In genomic region chr4:154491731-154492249, GRCh38 we compare ENCODE assay signal across 1 cellular context.
A peak's percentile ranks its signal among the peaks of the same experiment; 100 is the strongest.
TF ChIP-seq lines count a peak whose summit lies in the region.

A gene with protein sequence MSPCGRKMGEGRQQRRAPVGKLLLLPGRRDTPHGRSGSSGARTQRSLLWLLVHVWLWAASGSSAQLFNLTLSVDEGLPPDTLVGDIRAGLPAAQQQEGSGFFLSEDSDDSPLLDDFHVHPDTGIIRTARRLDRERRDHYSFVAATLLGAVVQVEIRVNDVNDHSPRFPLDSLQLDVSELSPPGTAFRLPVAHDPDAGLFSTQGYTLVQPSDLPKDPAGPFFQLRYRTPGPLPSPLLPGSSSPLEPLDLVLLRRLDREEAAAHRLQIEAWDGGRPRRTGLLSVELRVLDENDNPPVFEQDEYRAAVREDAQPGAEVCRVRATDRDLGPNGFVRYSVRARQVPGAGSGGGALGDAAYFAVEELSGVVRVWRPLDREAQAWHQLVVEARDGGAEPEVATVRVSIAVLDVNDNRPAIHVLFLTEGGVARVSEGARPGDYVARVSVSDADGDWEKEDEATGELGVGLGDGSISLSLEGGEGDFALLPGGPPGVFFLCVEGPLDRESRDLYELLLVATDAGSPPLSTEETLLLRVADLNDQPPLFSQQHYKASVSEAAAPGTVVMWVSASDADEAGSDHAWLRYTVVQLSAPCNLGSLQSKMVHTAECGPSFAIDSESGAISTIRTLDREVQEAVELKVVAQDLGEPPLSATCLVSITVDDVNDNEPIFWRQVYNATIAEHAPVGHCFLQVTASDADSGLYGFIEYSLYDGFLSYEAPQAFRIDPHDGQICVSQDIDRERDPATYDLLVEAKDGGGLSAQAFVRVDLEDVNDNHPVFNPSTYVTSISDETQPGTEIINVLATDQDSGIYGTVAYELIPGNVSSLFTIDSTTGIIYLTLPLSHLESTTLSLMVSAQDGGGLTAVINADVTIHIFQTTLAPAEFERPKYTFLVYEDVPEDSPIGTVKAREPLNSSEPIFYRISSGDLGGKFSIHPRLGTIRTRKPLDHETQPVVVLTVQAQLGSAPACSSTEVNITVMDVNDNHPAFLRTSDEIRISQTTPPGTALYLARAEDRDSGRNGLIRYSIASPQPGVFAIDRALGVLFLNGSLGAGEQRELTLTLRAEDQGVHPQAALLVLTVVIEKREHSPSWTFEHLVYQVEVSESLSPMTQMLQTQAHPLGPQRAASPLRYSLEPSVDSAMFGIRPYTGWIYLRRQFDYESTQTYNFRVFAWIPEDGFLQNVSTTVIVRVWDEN (N-terminal part only) (minus strand): TSS chr4:154491799. CDS start chr4:154491355, 444 bp downstream.

TF ChIP-seq in K562, 482 proteins besides CTCF, POLR2A, EP300 and RAD21 (continued from another document and continues in another):
- TF ChIP-seq ARID4B (CRISPR knock-in tag; IDR thresholded peaks at IDR 0.05) (no peak), SMARCB1 (IDR thresholded peaks at IDR 0.05; ENCODE audit: insufficient read length, low read depth) (no peak), FOXM1 (IDR thresholded peaks at IDR 0.05; ENCODE audit: low read depth) (no peak), FOXM1 (CRISPR knock-in tag; IDR thresholded peaks at IDR 0.05; ENCODE audit: low read depth) (no peak), VEZF1 (CRISPR knock-in tag; IDR thresholded peaks at IDR 0.05) (peak; percentile 80), BHLHE40 (IDR thresholded peaks at IDR 0.05; ENCODE audit: low read length) (no peak), MCM2 (IDR thresholded peaks at IDR 0.05; ENCODE audit: low read depth) (no peak), RFX1 (IDR thresholded peaks at IDR 0.05) (no peak), CEBPG (CRISPR knock-in tag; IDR thresholded peaks at IDR 0.05) (no peak), CEBPG (tag; conservative IDR thresholded peaks at IDR 0.05 in 1 of 2, IDR thresholded peaks at IDR 0.05 in 1 of 2) (no peak), ASH1L (IDR thresholded peaks at IDR 0.05; ENCODE audit: borderline replicate concordance, low read depth, partially characterized antibody) (no peak), GATA2 (CRISPR knock-in tag; IDR thresholded peaks at IDR 0.05) (no peak), FOXK1 (CRISPR knock-in tag; IDR thresholded peaks at IDR 0.05; ENCODE audit: borderline replicate concordance) (no peak), RCOR1 (IDR thresholded peaks at IDR 0.05; ENCODE audit: borderline replicate concordance in 1 of 2, low read depth in 2 of 2, low read length in 2 of 2) (no peak; a peak in 1 of 4 replicates), HNRNPK (IDR thresholded peaks at IDR 0.05; ENCODE audit: low read depth, low read length, poor library complexity, severe bottlenecking) (peak; percentile 84), PRPF4 (IDR thresholded peaks at IDR 0.05; ENCODE audit: insufficient read depth, low read depth, low read length, poor library complexity, severe bottlenecking) (no peak), CBX1 (IDR thresholded peaks at IDR 0.05; ENCODE audit: low read depth) (no peak), SMAD2 (IDR thresholded peaks at IDR 0.05; ENCODE audit: low read depth, low read length) (no peak), CREM (IDR thresholded peaks at IDR 0.05; ENCODE audit: low read depth) (0 out of 2 replicates have a peak, but pooled peaks have one; percentile 4), RNF2 (IDR thresholded peaks at IDR 0.05) (0 out of 2 replicates have a peak, but pooled peaks have one; percentile 25)
- TF ChIP-seq, protein P1, sequence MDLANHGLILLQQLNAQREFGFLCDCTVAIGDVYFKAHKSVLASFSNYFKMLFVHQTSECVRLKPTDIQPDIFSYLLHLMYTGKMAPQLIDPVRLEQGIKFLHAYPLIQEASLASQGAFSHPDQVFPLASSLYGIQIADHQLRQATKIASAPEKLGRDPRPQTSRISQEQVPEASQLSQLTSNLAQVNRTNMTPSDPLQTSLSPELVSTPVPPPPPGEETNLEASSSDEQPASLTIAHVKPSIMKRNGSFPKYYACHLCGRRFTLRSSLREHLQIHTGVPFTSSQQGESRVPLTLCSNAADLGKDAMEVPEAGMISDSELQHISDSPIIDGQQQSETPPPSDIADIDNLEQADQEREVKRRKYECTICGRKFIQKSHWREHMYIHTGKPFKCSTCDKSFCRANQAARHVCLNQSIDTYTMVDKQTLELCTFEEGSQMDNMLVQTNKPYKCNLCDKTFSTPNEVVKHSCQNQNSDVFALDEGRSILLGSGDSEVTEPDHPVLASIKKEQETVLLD (IDR thresholded peaks at IDR 0.05): no peak
- TF ChIP-seq, protein P2, sequence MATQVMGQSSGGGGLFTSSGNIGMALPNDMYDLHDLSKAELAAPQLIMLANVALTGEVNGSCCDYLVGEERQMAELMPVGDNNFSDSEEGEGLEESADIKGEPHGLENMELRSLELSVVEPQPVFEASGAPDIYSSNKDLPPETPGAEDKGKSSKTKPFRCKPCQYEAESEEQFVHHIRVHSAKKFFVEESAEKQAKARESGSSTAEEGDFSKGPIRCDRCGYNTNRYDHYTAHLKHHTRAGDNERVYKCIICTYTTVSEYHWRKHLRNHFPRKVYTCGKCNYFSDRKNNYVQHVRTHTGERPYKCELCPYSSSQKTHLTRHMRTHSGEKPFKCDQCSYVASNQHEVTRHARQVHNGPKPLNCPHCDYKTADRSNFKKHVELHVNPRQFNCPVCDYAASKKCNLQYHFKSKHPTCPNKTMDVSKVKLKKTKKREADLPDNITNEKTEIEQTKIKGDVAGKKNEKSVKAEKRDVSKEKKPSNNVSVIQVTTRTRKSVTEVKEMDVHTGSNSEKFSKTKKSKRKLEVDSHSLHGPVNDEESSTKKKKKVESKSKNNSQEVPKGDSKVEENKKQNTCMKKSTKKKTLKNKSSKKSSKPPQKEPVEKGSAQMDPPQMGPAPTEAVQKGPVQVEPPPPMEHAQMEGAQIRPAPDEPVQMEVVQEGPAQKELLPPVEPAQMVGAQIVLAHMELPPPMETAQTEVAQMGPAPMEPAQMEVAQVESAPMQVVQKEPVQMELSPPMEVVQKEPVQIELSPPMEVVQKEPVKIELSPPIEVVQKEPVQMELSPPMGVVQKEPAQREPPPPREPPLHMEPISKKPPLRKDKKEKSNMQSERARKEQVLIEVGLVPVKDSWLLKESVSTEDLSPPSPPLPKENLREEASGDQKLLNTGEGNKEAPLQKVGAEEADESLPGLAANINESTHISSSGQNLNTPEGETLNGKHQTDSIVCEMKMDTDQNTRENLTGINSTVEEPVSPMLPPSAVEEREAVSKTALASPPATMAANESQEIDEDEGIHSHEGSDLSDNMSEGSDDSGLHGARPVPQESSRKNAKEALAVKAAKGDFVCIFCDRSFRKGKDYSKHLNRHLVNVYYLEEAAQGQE (CRISPR knock-in tag; IDR thresholded peaks at IDR 0.05; ENCODE audit: low read depth): no peak
- TF ChIP-seq, protein P3, sequence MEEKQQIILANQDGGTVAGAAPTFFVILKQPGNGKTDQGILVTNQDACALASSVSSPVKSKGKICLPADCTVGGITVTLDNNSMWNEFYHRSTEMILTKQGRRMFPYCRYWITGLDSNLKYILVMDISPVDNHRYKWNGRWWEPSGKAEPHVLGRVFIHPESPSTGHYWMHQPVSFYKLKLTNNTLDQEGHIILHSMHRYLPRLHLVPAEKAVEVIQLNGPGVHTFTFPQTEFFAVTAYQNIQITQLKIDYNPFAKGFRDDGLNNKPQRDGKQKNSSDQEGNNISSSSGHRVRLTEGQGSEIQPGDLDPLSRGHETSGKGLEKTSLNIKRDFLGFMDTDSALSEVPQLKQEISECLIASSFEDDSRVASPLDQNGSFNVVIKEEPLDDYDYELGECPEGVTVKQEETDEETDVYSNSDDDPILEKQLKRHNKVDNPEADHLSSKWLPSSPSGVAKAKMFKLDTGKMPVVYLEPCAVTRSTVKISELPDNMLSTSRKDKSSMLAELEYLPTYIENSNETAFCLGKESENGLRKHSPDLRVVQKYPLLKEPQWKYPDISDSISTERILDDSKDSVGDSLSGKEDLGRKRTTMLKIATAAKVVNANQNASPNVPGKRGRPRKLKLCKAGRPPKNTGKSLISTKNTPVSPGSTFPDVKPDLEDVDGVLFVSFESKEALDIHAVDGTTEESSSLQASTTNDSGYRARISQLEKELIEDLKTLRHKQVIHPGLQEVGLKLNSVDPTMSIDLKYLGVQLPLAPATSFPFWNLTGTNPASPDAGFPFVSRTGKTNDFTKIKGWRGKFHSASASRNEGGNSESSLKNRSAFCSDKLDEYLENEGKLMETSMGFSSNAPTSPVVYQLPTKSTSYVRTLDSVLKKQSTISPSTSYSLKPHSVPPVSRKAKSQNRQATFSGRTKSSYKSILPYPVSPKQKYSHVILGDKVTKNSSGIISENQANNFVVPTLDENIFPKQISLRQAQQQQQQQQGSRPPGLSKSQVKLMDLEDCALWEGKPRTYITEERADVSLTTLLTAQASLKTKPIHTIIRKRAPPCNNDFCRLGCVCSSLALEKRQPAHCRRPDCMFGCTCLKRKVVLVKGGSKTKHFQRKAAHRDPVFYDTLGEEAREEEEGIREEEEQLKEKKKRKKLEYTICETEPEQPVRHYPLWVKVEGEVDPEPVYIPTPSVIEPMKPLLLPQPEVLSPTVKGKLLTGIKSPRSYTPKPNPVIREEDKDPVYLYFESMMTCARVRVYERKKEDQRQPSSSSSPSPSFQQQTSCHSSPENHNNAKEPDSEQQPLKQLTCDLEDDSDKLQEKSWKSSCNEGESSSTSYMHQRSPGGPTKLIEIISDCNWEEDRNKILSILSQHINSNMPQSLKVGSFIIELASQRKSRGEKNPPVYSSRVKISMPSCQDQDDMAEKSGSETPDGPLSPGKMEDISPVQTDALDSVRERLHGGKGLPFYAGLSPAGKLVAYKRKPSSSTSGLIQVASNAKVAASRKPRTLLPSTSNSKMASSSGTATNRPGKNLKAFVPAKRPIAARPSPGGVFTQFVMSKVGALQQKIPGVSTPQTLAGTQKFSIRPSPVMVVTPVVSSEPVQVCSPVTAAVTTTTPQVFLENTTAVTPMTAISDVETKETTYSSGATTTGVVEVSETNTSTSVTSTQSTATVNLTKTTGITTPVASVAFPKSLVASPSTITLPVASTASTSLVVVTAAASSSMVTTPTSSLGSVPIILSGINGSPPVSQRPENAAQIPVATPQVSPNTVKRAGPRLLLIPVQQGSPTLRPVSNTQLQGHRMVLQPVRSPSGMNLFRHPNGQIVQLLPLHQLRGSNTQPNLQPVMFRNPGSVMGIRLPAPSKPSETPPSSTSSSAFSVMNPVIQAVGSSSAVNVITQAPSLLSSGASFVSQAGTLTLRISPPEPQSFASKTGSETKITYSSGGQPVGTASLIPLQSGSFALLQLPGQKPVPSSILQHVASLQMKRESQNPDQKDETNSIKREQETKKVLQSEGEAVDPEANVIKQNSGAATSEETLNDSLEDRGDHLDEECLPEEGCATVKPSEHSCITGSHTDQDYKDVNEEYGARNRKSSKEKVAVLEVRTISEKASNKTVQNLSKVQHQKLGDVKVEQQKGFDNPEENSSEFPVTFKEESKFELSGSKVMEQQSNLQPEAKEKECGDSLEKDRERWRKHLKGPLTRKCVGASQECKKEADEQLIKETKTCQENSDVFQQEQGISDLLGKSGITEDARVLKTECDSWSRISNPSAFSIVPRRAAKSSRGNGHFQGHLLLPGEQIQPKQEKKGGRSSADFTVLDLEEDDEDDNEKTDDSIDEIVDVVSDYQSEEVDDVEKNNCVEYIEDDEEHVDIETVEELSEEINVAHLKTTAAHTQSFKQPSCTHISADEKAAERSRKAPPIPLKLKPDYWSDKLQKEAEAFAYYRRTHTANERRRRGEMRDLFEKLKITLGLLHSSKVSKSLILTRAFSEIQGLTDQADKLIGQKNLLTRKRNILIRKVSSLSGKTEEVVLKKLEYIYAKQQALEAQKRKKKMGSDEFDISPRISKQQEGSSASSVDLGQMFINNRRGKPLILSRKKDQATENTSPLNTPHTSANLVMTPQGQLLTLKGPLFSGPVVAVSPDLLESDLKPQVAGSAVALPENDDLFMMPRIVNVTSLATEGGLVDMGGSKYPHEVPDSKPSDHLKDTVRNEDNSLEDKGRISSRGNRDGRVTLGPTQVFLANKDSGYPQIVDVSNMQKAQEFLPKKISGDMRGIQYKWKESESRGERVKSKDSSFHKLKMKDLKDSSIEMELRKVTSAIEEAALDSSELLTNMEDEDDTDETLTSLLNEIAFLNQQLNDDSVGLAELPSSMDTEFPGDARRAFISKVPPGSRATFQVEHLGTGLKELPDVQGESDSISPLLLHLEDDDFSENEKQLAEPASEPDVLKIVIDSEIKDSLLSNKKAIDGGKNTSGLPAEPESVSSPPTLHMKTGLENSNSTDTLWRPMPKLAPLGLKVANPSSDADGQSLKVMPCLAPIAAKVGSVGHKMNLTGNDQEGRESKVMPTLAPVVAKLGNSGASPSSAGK (IDR thresholded peaks at IDR 0.05): peak; percentile 82
